Comparison of ENCODE assay signal across 1 cellular context in the genomic region with DNA sequence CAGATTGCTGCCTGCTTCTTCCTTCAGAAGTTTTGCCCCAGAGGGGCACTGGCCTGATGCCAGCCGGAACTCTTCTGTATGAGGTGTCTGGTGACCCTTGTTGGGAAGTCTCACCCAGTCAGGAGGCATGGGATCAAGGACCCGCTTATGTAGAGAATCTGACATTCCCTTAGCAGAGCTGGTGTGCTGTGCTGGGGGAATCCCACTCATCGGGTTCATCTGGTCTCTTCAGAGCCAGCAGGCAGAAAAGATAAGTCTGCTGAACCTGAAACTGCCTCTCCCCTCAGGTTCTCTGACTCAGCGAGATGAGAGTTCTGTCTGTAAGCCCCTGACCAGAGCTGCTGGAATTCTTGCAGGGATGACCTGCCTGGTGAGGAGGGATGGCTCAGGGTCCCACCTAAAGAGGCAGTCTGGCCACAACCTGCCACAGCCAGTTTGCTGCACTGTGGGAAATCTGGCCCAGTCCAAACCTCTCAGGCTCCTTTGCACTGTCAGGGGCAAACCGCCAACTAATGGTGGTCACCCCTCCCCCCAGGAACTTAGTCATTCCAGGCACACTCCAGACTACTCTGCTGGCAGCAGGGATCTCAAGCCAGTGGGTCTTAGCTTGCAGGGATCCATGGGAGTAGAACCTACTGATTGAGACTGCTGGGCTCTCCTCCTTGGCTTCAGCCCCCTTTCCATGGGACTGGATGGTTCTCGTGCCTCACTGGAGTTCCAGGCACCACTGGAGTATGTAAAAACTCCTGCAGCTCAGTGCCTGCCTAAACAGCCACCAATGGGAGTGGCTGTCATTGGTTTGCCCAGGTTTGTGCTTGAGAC.
A peak's percentile ranks its signal among the peaks of the same experiment; 100 is the strongest.
TF ChIP-seq lines count a peak whose summit lies in the region.

No MANE protein-coding gene starts in this region.

TF ChIP-seq in GM12878, 131 proteins besides CTCF, POLR2A, EP300 and RAD21 (continued from another document):
- TF ChIP-seq BACH1 (IDR thresholded peaks at IDR 0.05; ENCODE audit: borderline replicate concordance): 0 out of 2 replicates have a peak, but pooled peaks have one; percentile 41
- peak; percentile 62; the same call in 1 of the 2 replicates for TF ChIP-seq ATF2 (IDR thresholded peaks at IDR 0.05; ENCODE audit: low read length)
- no peak; the same call in 1 of the 2 replicates for TF ChIP-seq NR2F1 (conservative IDR thresholded peaks at IDR 0.05)
- TF ChIP-seq, protein P1, sequence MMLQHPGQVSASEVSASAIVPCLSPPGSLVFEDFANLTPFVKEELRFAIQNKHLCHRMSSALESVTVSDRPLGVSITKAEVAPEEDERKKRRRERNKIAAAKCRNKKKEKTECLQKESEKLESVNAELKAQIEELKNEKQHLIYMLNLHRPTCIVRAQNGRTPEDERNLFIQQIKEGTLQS (IDR thresholded peaks at IDR 0.05; ENCODE audit: borderline replicate concordance, extremely low read depth, low read depth, low read length): no peak
- peak; percentile 20; the same call in 1 of the 2 replicates for TF ChIP-seq CBFB (IDR thresholded peaks at IDR 0.05; ENCODE audit: low read depth)
- TF ChIP-seq HCFC1 (IDR thresholded peaks at IDR 0.05; ENCODE audit: low read length): no peak
- peak; percentile 22; the same call in 1 of the 2 replicates for TF ChIP-seq CREM (IDR thresholded peaks at IDR 0.05; ENCODE audit: low read depth)
- no peak for TF ChIP-seq RELA (IDR thresholded peaks at IDR 0.05; ENCODE audit: borderline replicate concordance, partially characterized antibody)
- peak; percentile 54; the same call in 1 of the 2 replicates for TF ChIP-seq TCF12 (IDR thresholded peaks at IDR 0.05; ENCODE audit: low read depth, low read length)
- no peak for TF ChIP-seq PML (IDR thresholded peaks at IDR 0.05; ENCODE audit: low read length)
- 0 out of 2 replicates have a peak, but pooled peaks have one; percentile 36 for TF ChIP-seq MEF2A (IDR thresholded peaks at IDR 0.05; ENCODE audit: insufficient read depth, low read depth, low read length)
- no peak for TF ChIP-seq HDAC6 (IDR thresholded peaks at IDR 0.05; ENCODE audit: unreplicated experiment)
- peak; percentile 88 for TF ChIP-seq EED (IDR thresholded peaks at IDR 0.05; ENCODE audit: low read depth)
- no peak for TF ChIP-seq POLR2AphosphoS2 (IDR thresholded peaks at IDR 0.05; ENCODE audit: low read depth, low read length)
- peak; percentile 50 for TF ChIP-seq BCL3 (IDR thresholded peaks at IDR 0.05; ENCODE audit: borderline replicate concordance, insufficient read depth, low read depth, low read length, poor library complexity, severe bottlenecking)
- no peak for TF ChIP-seq ZNF592 (IDR thresholded peaks at IDR 0.05)
- peak; percentile 64; the same call in 1 of the 2 replicates for TF ChIP-seq DPF2 (IDR thresholded peaks at IDR 0.05)
- no peak for TF ChIP-seq CEBPZ (IDR thresholded peaks at IDR 0.05; ENCODE audit: low read depth, low read length)
- TF ChIP-seq ZZZ3 (IDR thresholded peaks at IDR 0.05; ENCODE audit: control insufficient read depth, insufficient read length, low read depth): no peak
- peak; percentile 6; the same call in 1 of the 2 replicates for TF ChIP-seq TARDBP (IDR thresholded peaks at IDR 0.05; ENCODE audit: borderline replicate concordance)
- 0 out of 2 replicates have a peak, but pooled peaks have one; percentile 59 for TF ChIP-seq FOXM1 (IDR thresholded peaks at IDR 0.05; ENCODE audit: low read depth, low read length)
- peak; percentile 76 to 78; a peak in 3 of 4 replicates for TF ChIP-seq IKZF2 (IDR thresholded peaks at IDR 0.05)
- no peak for TF ChIP-seq ZNF207 (IDR thresholded peaks at IDR 0.05; ENCODE audit: borderline replicate concordance)
